Comparison of ENCODE assay signal across 27 cellular contexts in the genomic region with DNA sequence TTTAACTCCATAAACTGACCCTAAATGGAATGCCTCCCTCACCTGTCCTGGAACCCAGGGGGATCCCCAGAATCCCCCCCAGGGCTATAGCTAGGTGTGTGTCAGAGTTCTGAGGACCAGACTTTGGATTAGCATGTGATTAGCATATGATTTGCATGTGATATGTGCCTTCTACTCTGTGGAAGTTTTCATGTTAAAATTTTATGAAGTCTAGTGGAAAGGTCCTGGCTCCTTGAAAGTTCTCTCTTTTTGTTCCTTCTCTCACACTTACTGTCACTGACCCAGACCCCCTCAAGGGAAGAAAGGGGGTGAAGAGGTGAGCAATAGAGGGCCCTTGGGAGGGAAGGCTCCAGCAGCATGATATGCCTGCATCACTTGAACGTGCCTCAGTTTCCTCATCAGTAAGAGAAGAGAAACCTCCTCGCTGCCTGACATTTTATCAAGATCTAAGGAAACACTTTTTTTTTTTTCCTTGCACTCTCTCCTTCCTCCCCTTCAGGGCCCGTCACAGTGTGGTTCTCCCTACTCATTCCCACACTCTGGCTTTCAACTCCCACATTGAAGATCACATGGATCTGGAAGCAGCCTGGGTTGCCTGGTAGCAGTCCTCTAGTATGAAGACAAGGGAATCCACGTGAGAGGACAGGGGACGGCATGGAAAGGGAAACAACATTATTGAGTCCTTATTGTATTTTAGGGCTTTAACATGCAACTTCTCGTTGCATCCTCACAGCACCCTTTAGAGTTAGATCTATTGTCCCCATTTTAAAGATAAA. TPM values are rescaled to one million over a fixed set of nuclear protein-coding genes. Genes with fewer than 3 reads are reported as not detected.
A peak's percentile ranks its signal among the peaks of the same experiment; 100 is the strongest.
DNase-seq lines count a peak whose midpoint lies in the region; ATAC-seq, FAIRE-seq and TF ChIP-seq lines count a peak whose summit lies in the region.
"Had no signal": no experiment of that assay in that cellular context is flagged by ENCODE, and none has a peak within 500 bp of the region (broad histone marks: within the 10 kb centered on the region; RNA-seq: fewer than 3 reads in every experiment).

No MANE protein-coding gene starts in this region.

- H3K36me3 Mint-ChIP-seq in natural killer cell (no peaks in the 10 kb centered on the region), neural progenitor cell (peaks cover 3% of the 10 kb centered on the region)
- no peaks in the 10 kb centered on the region for H3K36me3 Mint-ChIP-seq in natural killer cell treated with Interleukin-12 subunit alpha and Interleukin-12 subunit beta and Interleukin-15 and Interleukin-18, amount 100 ng/mL, for 72 hours
- H3K36me3 Mint-ChIP-seq: stimulated activated memory B cell treated with anti-CD40 and anti-IgM and Interleukin-4, amounts not matched to agents 10 μg/mL and 1 μg/mL and 100 μg/mL, for 72 hours had no signal

- no peak overlapping the region for H3K27ac ChIP-seq in H1 (ENCODE audit: low read depth, low read length)
- no peak overlapping the region for H3K27ac ChIP-seq in neural progenitor cell
- H3K27ac ChIP-seq: gastroesophageal sphincter, GM23248, hepatocyte, RWPE1 had no signal

- no peaks in the 10 kb centered on the region for H3K79me1 ChIP-seq in H1 (ENCODE audit: low read depth, low read length)

- ATAC-seq in natural killer cell (no peak), HG02623 (IDR thresholded peaks at IDR 0.05; ENCODE audit: unreplicated experiment) (no peak), HG02981 (IDR thresholded peaks at IDR 0.05; ENCODE audit: unreplicated experiment) (no peak)
- ATAC-seq in natural killer cell treated with Interleukin-12 subunit alpha and Interleukin-12 subunit beta and Interleukin-15 and Interleukin-18, amount 100 ng/mL, for 72 hours, result no peak
- ATAC-seq: gastroesophageal sphincter; left lobe of liver; stimulated activated memory B cell treated with anti-CD40 and anti-IgM and Interleukin-4, amounts not matched to agents 10 μg/mL and 1 μg/mL and 100 μg/mL, for 72 hours had no signal

- TF ChIP-seq CTCF in natural killer cell (IDR thresholded peaks at IDR 0.05), result no peak
- no peak for TF ChIP-seq CTCF in H1 (IDR thresholded peaks at IDR 0.05; ENCODE audit: control extremely low read depth in 1 of 3, insufficient read depth in 1 of 3, low read depth in 1 of 3, low read length in 3 of 3)
- no peak for TF ChIP-seq CTCF in neural progenitor cell (IDR thresholded peaks at IDR 0.05)

- no peak overlapping the region for H2BK12ac ChIP-seq in H1 (ENCODE audit: low read depth, low read length)

- DNase-seq in natural killer cell (no peak), H1 (ENCODE audit: low read depth in 1 of 2, low spot score in 2 of 2) (no peak), neural progenitor cell (ENCODE audit: low spot score) (no peak), SIG-M5 treated with dmso at 0.1 percent for 504 hours (lab: John Stamatoyannopoulos, UW; ENCODE audit: unreplicated experiment) (no peak), NCI-H345 treated with DMSO at 0.1 percent for 48 hours (lab: John Stamatoyannopoulos, UW; ENCODE audit: unreplicated experiment) (no peak)
- DNase-seq in natural killer cell treated with Interleukin-12 subunit alpha and Interleukin-12 subunit beta and Interleukin-15 and Interleukin-18, amount 100 ng/mL, for 72 hours (ENCODE audit: low spot score), result no peak
- DNase-seq: activated CD4-positive, alpha-beta memory T cell treated with anti-CD3 and anti-CD28 coated beads, Interleukin-2, amount 10 ng/mL, durations not matched to agents 7 days and 5 days; activated CD4-positive, CD25-positive, alpha-beta regulatory T cell treated with anti-CD3 and anti-CD28 coated beads, Interleukin-2, amount 50 U/mL, for 72 hours; activated CD8-positive, alpha-beta memory T cell treated with anti-CD3 and anti-CD28 coated beads, Interleukin-2, amount 50 U/mL, for 4 hours; activated naive CD4-positive, alpha-beta T cell treated with anti-CD3 and anti-CD28 coated beads, Interleukin-2, amount 50 U/mL, for 16 hours; DND-41; GM23248; NCI-H1417 treated with DMSO at 0.1 percent for 48 hours; NCI-H2081 had no signal

- no peak overlapping the region for H3K4ac ChIP-seq in H1 (replicated peaks; ENCODE audit: insufficient read length, low read depth, low read length)

- no peak overlapping the region for H3K14ac ChIP-seq in H1 (ENCODE audit: insufficient read length)

- no peak overlapping the region for H2BK5ac ChIP-seq in H1 (ENCODE audit: low read depth, low read length)

- H3K9me3 ChIP-seq in H1 (ENCODE audit: insufficient read depth in 2 of 2, low read depth in 1 of 2, low read length in 1 of 2) (peaks cover 0 to 6% of the 10 kb centered on the region in 2 experiments; a peak in 1 of 4 replicates), neural progenitor cell (ENCODE audit: low read depth) (no peaks in the 10 kb centered on the region)
- H3K9me3 ChIP-seq: gastroesophageal sphincter, SK-N-SH had no signal

- no peak for FAIRE-seq in H1 (lab: Jason Lieb, UNC)

- H3K4me3 Mint-ChIP-seq in natural killer cell, result peak overlapping the region; percentile 63
- H3K4me3 Mint-ChIP-seq in natural killer cell treated with Interleukin-12 subunit alpha and Interleukin-12 subunit beta and Interleukin-15 and Interleukin-18, amount 100 ng/mL, for 72 hours, result no peak overlapping the region
- H3K4me3 Mint-ChIP-seq in neural progenitor cell, result peak overlapping the region; percentile 62
- H3K4me3 Mint-ChIP-seq: activated CD4-positive, alpha-beta memory T cell treated with anti-CD3 and anti-CD28 coated beads, Interleukin-2, amount 10 ng/mL, durations not matched to agents 7 days and 5 days; stimulated activated memory B cell treated with anti-CD40 and anti-IgM and Interleukin-4, amounts not matched to agents 10 μg/mL and 1 μg/mL and 100 μg/mL, for 72 hours; T-helper 1 cell treated with Interleukin-12 subunit alpha and Interleukin-12 subunit beta and Interleukin-4 antibody, amounts not matched to agents 30 μg/mL and 1 μg/mL, for 36 hours had no signal

- H3K27ac Mint-ChIP-seq in natural killer cell (no peak overlapping the region), neural progenitor cell (peak overlapping the region; percentile 13)
- no peak overlapping the region for H3K27ac Mint-ChIP-seq in natural killer cell treated with Interleukin-12 subunit alpha and Interleukin-12 subunit beta and Interleukin-15 and Interleukin-18, amount 100 ng/mL, for 72 hours
- H3K27ac Mint-ChIP-seq: activated CD4-positive, alpha-beta memory T cell treated with anti-CD3 and anti-CD28 coated beads, Interleukin-2, amount 10 ng/mL, durations not matched to agents 7 days and 5 days; stimulated activated memory B cell treated with anti-CD40 and anti-IgM and Interleukin-4, amounts not matched to agents 10 μg/mL and 1 μg/mL and 100 μg/mL, for 72 hours; T-helper 1 cell treated with Interleukin-12 subunit alpha and Interleukin-12 subunit beta and Interleukin-4 antibody, amounts not matched to agents 30 μg/mL and 1 μg/mL, for 36 hours had no signal

- intact Hi-C loops in natural killer cell (cut with micrococcal nuclease), result no loop called here

- no peak overlapping the region for H3K56ac ChIP-seq in H1 (replicated peaks; ENCODE audit: insufficient read length, low read depth, low read length)

- H3K18ac ChIP-seq in H1 (ENCODE audit: extremely low read depth, low read length), result no peak overlapping the region

- H3K9ac ChIP-seq in H1 (replicated peaks in 1 of 4; ENCODE audit: extremely low read depth in 1 of 4, low read depth in 3 of 4, low read length in 3 of 4), result no peak overlapping the region
- H3K9ac ChIP-seq in neural progenitor cell, result no peak overlapping the region
- H3K9ac ChIP-seq: GM23248, SK-N-SH had no signal

- no peak overlapping the region for H2BK15ac ChIP-seq in H1 (ENCODE audit: low read length)

- H2AFZ ChIP-seq in H1 (ENCODE audit: low read length) (no peak overlapping the region), neural progenitor cell (replicated peaks) (no peak overlapping the region)
- H2AFZ ChIP-seq: GM23248, hepatocyte had no signal

- POLR2A ChIA-PET in H1 (lab: Charles Lee; ENCODE audit: partially characterized antibody), result interaction anchor here (4.0 kb wide), 1 partner anchor 7 kb away, joined by 31 read pairs; no protein-coding TSS in a partner anchor

- H2AK5ac ChIP-seq in H1 (ENCODE audit: low read depth, low read length), result 0 out of 2 replicates have a peak overlapping the region, but pooled peaks have one; percentile 12

- peak overlapping the region; percentile 12 to 71; a peak in 2 of 4 replicates for H3K4me2 ChIP-seq in H1 (ENCODE audit: insufficient read depth in 1 of 2, low read depth in 2 of 2, low read length in 2 of 2)
- H3K4me2 ChIP-seq in neural progenitor cell, result peak overlapping the region; percentile 91
- H3K4me2 ChIP-seq: hepatocyte, SK-N-SH had no signal

- peaks cover 8% of the 10 kb centered on the region for H3K23me2 ChIP-seq in H1 (ENCODE audit: low read depth, low read length)

- H3K4me3 ChIP-seq in H1 (ENCODE audit: extremely low read depth in 1 of 4, insufficient read depth in 2 of 4, low read depth in 3 of 4, low read length in 4 of 4) (peak overlapping the region in 1 of 4 experiments; percentile 78; a peak in 1 of 8 replicates), neural progenitor cell (no peak overlapping the region)
- H3K4me3 ChIP-seq: gastroesophageal sphincter, GM23248, hepatocyte had no signal

- H3K4me1 ChIP-seq in H1 (replicated peaks in 1 of 4; ENCODE audit: control insufficient read depth in 3 of 4, insufficient read depth in 4 of 4, low read length in 3 of 4), result peaks cover 4 to 51% (median 34%) of the 10 kb centered on the region in 4 experiments
- peaks cover 44% of the 10 kb centered on the region for H3K4me1 ChIP-seq in neural progenitor cell

- no peak for TF ChIP-seq RAD21 in H1 (IDR thresholded peaks at IDR 0.05 in 1 of 2, conservative IDR thresholded peaks at IDR 0.05 in 1 of 2; ENCODE audit: low read depth in 2 of 2, low read length in 2 of 2)

- H2BK120ac ChIP-seq in H1 (replicated peaks; ENCODE audit: low read depth, low read length), result no peak overlapping the region

- no peaks in the 10 kb centered on the region for H3K9me3 Mint-ChIP-seq in natural killer cell
- no peaks in the 10 kb centered on the region for H3K9me3 Mint-ChIP-seq in natural killer cell treated with Interleukin-12 subunit alpha and Interleukin-12 subunit beta and Interleukin-15 and Interleukin-18, amount 100 ng/mL, for 72 hours
- H3K9me3 Mint-ChIP-seq in neural progenitor cell, result peaks cover 5% of the 10 kb centered on the region
- H3K9me3 Mint-ChIP-seq: activated CD4-positive, alpha-beta memory T cell treated with anti-CD3 and anti-CD28 coated beads, Interleukin-2, amount 10 ng/mL, durations not matched to agents 7 days and 5 days; stimulated activated memory B cell treated with anti-CD40 and anti-IgM and Interleukin-4, amounts not matched to agents 10 μg/mL and 1 μg/mL and 100 μg/mL, for 72 hours; T-helper 1 cell treated with Interleukin-12 subunit alpha and Interleukin-12 subunit beta and Interleukin-4 antibody, amounts not matched to agents 30 μg/mL and 1 μg/mL, for 36 hours had no signal

- 29% methylated on average over 5 of the region's 6 CpGs; no CpG with 5 or more reads in 1 of the 2 experiments for WGBS in H1 (ENCODE audit: extremely low coverage in 1 of 2, insufficient coverage in 1 of 2, insufficient read length in 1 of 2, insufficient replicate concordance in 2 of 2, low coverage in 1 of 2, low lambda C conversion rate in 2 of 2, missing lambda C conversion rate in 1 of 2), 2 experiments

- no peak overlapping the region for H3K23ac ChIP-seq in H1 (ENCODE audit: insufficient read length)

- no peak for TF ChIP-seq POLR2A in H1 (IDR thresholded peaks at IDR 0.05; ENCODE audit: control extremely low read depth in 1 of 2, low read depth in 2 of 2, low read length in 2 of 2)

- H3K4me1 Mint-ChIP-seq in natural killer cell, result peaks cover 16 to 27% of the 10 kb centered on the region in 2 donors
- peaks cover 21 to 26% of the 10 kb centered on the region in 2 donors for H3K4me1 Mint-ChIP-seq in natural killer cell treated with Interleukin-12 subunit alpha and Interleukin-12 subunit beta and Interleukin-15 and Interleukin-18, amount 100 ng/mL, for 72 hours (ENCODE audit: low read depth in 2 of 2)
- peaks cover 55% of the 10 kb centered on the region for H3K4me1 Mint-ChIP-seq in neural progenitor cell

- H4K5ac ChIP-seq in H1 (ENCODE audit: insufficient read length, low read depth, low read length), result no peak overlapping the region

- no peak overlapping the region for H4K91ac ChIP-seq in H1 (replicated peaks; ENCODE audit: insufficient read length, low read length)

- peaks cover 45% of the 10 kb centered on the region for H3F3A ChIP-seq in neural progenitor cell (ENCODE audit: low read depth)

- no peaks in the 10 kb centered on the region for H3K79me2 ChIP-seq in H1 (ENCODE audit: control insufficient read depth in 1 of 2, insufficient read depth in 2 of 2, low read length in 2 of 2)
- no peaks in the 10 kb centered on the region for H3K79me2 ChIP-seq in neural progenitor cell (ENCODE audit: low read depth)
- H3K79me2 ChIP-seq: hepatocyte had no signal

- no peak overlapping the region for H4K8ac ChIP-seq in H1 (ENCODE audit: extremely low read depth, insufficient read depth, low read length)

- no peak for TF ChIP-seq EP300 in H1 (IDR thresholded peaks at IDR 0.05; ENCODE audit: borderline replicate concordance in 1 of 2, low read depth in 2 of 2, low read length in 2 of 2)

- peaks cover 81 to 99% (median 96%) of the 10 kb centered on the region in 4 experiments for H3K27me3 ChIP-seq in H1 (replicated peaks in 1 of 4; ENCODE audit: control insufficient read depth in 3 of 4, extremely low read depth in 1 of 4, insufficient read depth in 3 of 4, low read length in 3 of 4)
- peaks cover 100% of the 10 kb centered on the region for H3K27me3 ChIP-seq in neural progenitor cell

- H3K36me3 ChIP-seq in H1 (ENCODE audit: control insufficient read depth in 2 of 4, insufficient read depth in 4 of 4, low read length in 3 of 4) (peaks cover 0 to 8% (median 0%) of the 10 kb centered on the region in 4 experiments; a peak in 1 of 8 replicates), neural progenitor cell (no peaks in the 10 kb centered on the region)
- H3K36me3 ChIP-seq: gastroesophageal sphincter had no signal

- H4K20me1 ChIP-seq in H1 (replicated peaks in 1 of 2; ENCODE audit: control insufficient read depth in 1 of 2, insufficient read depth in 2 of 2, low read length in 2 of 2) (peaks cover 7 to 10% of the 10 kb centered on the region in 2 experiments), neural progenitor cell (ENCODE audit: low read depth) (peaks cover 22% of the 10 kb centered on the region)

- peaks cover 50 to 63% of the 10 kb centered on the region in 2 donors for H3K27me3 Mint-ChIP-seq in natural killer cell (ENCODE audit: low read depth in 2 of 2)
- peaks cover 40 to 59% of the 10 kb centered on the region in 2 donors for H3K27me3 Mint-ChIP-seq in natural killer cell treated with Interleukin-12 subunit alpha and Interleukin-12 subunit beta and Interleukin-15 and Interleukin-18, amount 100 ng/mL, for 72 hours
- H3K27me3 Mint-ChIP-seq in neural progenitor cell (ENCODE audit: insufficient read depth, low read depth), result peaks cover 81% of the 10 kb centered on the region

- H2BK20ac ChIP-seq in H1 (ENCODE audit: low read length), result no peak overlapping the region

- CTCF ChIA-PET in H1 (lab: Charles Lee; ENCODE audit: partially characterized antibody), result interaction anchor here (1.0 to 12.7 kb wide), 8 partner anchors 9 to 56 kb away, joined by 4 to 276 read pairs (median 76); a partner anchor contains a TSS

RNA-seq across cellular contexts. Expression of a gene that starts 3.3 kb away (rescaled TPM):
- total RNA-seq in natural killer cell, result not detected
- not detected for total RNA-seq in natural killer cell treated with Interleukin-12 subunit alpha and Interleukin-12 subunit beta and Interleukin-15 and Interleukin-18, amount 100 ng/mL, for 72 hours
- 0.28 and 0.59 TPM in 2 replicates for total RNA-seq in H1 (2021; fragmentation: NEBNext Ultra II Directional; extraction: Animal tissue kit (Norgen Biotek cat#: 25700))
- 0.63 and 0.77 TPM in 2 replicates for polyA plus RNA-seq in H1 (2011; rRNA removed)
- 1.00 TPM for polyA plus RNA-seq in H1 (2011; cell fraction: cytosol; rRNA removed)
- polyA plus RNA-seq in H1 (2011; cell fraction: nucleus; rRNA removed), result 1.4 TPM
- polyA plus RNA-seq in H1 (2012, experiment 1 of 2), result 0.54 to 0.74 TPM (median 0.65 TPM) in 4 replicates
- polyA plus RNA-seq in H1 (2012, experiment 2 of 2), result 0.34 TPM
- polyA plus RNA-seq in H1 (2013, experiment 1 of 2), result 0.30 TPM
- polyA plus RNA-seq in H1 (2013, experiment 2 of 2), result 0.22 TPM
- polyA minus RNA-seq in H1 (2011; rRNA and poly(A)+ RNA removed), result not detected in 2 replicates
- polyA minus RNA-seq in H1 (2011; cell fraction: cytosol; rRNA and poly(A)+ RNA removed), result not detected
- 0.70 TPM for polyA minus RNA-seq in H1 (2011; cell fraction: nucleus; rRNA and poly(A)+ RNA removed)
- total RNA-seq in neural progenitor cell (ENCODE audit: low replicate concordance), result 0.84 and 2.8 TPM in 2 replicates
- total RNA-seq: activated CD4-positive, alpha-beta memory T cell treated with anti-CD3 and anti-CD28 coated beads, Interleukin-2, amount 10 ng/mL, durations not matched to agents 7 days and 5 days; gastroesophageal sphincter; GM23248; hepatocyte; left lobe of liver; skeletal muscle tissue; ureter had no signal
- polyA plus RNA-seq: CD14-positive monocyte, GM23248, hepatocyte had no signal

RNA-seq across cellular contexts. Expression of a gene that starts 6.4 kb away (rescaled TPM):
- total RNA-seq in natural killer cell (not detected), neural progenitor cell (ENCODE audit: low replicate concordance) (0.34 and 0.39 TPM in 2 replicates)
- not detected for total RNA-seq in natural killer cell treated with Interleukin-12 subunit alpha and Interleukin-12 subunit beta and Interleukin-15 and Interleukin-18, amount 100 ng/mL, for 72 hours
- 0.13 and 0.39 TPM in 2 replicates for total RNA-seq in H1 (2021; fragmentation: NEBNext Ultra II Directional; extraction: Animal tissue kit (Norgen Biotek cat#: 25700))
- 0.19 and 0.20 TPM in 2 replicates for polyA plus RNA-seq in H1 (2011; rRNA removed)
- polyA plus RNA-seq in H1 (2011; cell fraction: cytosol; rRNA removed), result 0.19 TPM
- 0.39 TPM for polyA plus RNA-seq in H1 (2011; cell fraction: nucleus; rRNA removed)
- 0.05 to 0.51 TPM (median 0.25 TPM) in 4 replicates for polyA plus RNA-seq in H1 (2012, experiment 1 of 2)
- not detected for polyA plus RNA-seq in H1 (2012, experiment 2 of 2)
- 0.24 TPM for polyA plus RNA-seq in H1 (2013, experiment 1 of 2)
- 0.48 TPM for polyA plus RNA-seq in H1 (2013, experiment 2 of 2)
- polyA minus RNA-seq in H1 (2011; rRNA and poly(A)+ RNA removed), result 0.22 and 0.50 TPM in 2 replicates
- not detected for polyA minus RNA-seq in H1 (2011; cell fraction: cytosol; rRNA and poly(A)+ RNA removed)
- 0.40 TPM for polyA minus RNA-seq in H1 (2011; cell fraction: nucleus; rRNA and poly(A)+ RNA removed)
- total RNA-seq: skeletal muscle tissue had no signal
- polyA plus RNA-seq: CD14-positive monocyte had no signal

RNA-seq across cellular contexts. Expression of a gene that starts 17.2 kb away (rescaled TPM):
- total RNA-seq in natural killer cell (1 to 10 TPM in 2 of 3 donors, under 1 TPM in 1; 0.58 to 3.0 (median 2.2) TPM), neural progenitor cell (ENCODE audit: low replicate concordance) (40.0 and 66.4 TPM in 2 replicates)
- 100 to 1,000 TPM in 1 of 2 donors, 10 to 100 TPM in 1; 37.4 to 103 TPM for total RNA-seq in natural killer cell treated with Interleukin-12 subunit alpha and Interleukin-12 subunit beta and Interleukin-15 and Interleukin-18, amount 100 ng/mL, for 72 hours
- total RNA-seq in H1 (2021; fragmentation: NEBNext Ultra II Directional; extraction: Animal tissue kit (Norgen Biotek cat#: 25700)), result 52.0 and 54.0 TPM in 2 replicates
- polyA plus RNA-seq in H1 (2011; rRNA removed), result 36.7 and 54.7 TPM in 2 replicates
- polyA plus RNA-seq in H1 (2011; cell fraction: cytosol; rRNA removed), result 46.2 TPM
- polyA plus RNA-seq in H1 (2011; cell fraction: nucleus; rRNA removed), result 206 TPM
- 52.5 to 76.4 TPM (median 67.7 TPM) in 4 replicates for polyA plus RNA-seq in H1 (2012, experiment 1 of 2)
- 60.0 TPM for polyA plus RNA-seq in H1 (2012, experiment 2 of 2)
- 69.0 TPM for polyA plus RNA-seq in H1 (2013, experiment 1 of 2)
- 61.6 TPM for polyA plus RNA-seq in H1 (2013, experiment 2 of 2)
- 32.9 and 39.5 TPM in 2 replicates for polyA minus RNA-seq in H1 (2011; rRNA and poly(A)+ RNA removed)
- polyA minus RNA-seq in H1 (2011; cell fraction: cytosol; rRNA and poly(A)+ RNA removed), result 31.2 TPM
- polyA minus RNA-seq in H1 (2011; cell fraction: nucleus; rRNA and poly(A)+ RNA removed), result 58.6 TPM
- polyA plus RNA-seq: CD14-positive monocyte had no signal

RNA-seq across cellular contexts. Expression of a gene that starts 27.0 kb away (rescaled TPM):
- 10 to 100 TPM; 14.6 to 18.4 (median 15.4) TPM for total RNA-seq in natural killer cell
- total RNA-seq in natural killer cell treated with Interleukin-12 subunit alpha and Interleukin-12 subunit beta and Interleukin-15 and Interleukin-18, amount 100 ng/mL, for 72 hours, result 10 to 100 TPM; 13.7 to 21.1 TPM
- 21.3 and 24.5 TPM in 2 replicates for total RNA-seq in H1 (2021; fragmentation: NEBNext Ultra II Directional; extraction: Animal tissue kit (Norgen Biotek cat#: 25700))
- polyA plus RNA-seq in H1 (2011; rRNA removed), result 12.7 and 19.2 TPM in 2 replicates
- 20.5 TPM for polyA plus RNA-seq in H1 (2011; cell fraction: cytosol; rRNA removed)
- polyA plus RNA-seq in H1 (2011; cell fraction: nucleus; rRNA removed), result 19.1 TPM
- polyA plus RNA-seq in H1 (2012, experiment 1 of 2), result 17.1 to 25.9 TPM (median 19.6 TPM) in 4 replicates
- polyA plus RNA-seq in H1 (2012, experiment 2 of 2), result 4.6 TPM
- 25.8 TPM for polyA plus RNA-seq in H1 (2013, experiment 1 of 2)
- polyA plus RNA-seq in H1 (2013, experiment 2 of 2), result 29.1 TPM
- 35.2 and 47.9 TPM in 2 replicates for polyA minus RNA-seq in H1 (2011; rRNA and poly(A)+ RNA removed)
- polyA minus RNA-seq in H1 (2011; cell fraction: cytosol; rRNA and poly(A)+ RNA removed), result 26.9 TPM
- 26.4 TPM for polyA minus RNA-seq in H1 (2011; cell fraction: nucleus; rRNA and poly(A)+ RNA removed)
- total RNA-seq in neural progenitor cell (ENCODE audit: low replicate concordance), result 45.2 and 49.5 TPM in 2 replicates

RNA-seq across cellular contexts. Expression of a gene that starts 45.3 kb away (rescaled TPM):
- total RNA-seq in natural killer cell (not detected), neural progenitor cell (ENCODE audit: low replicate concordance) (0.74 TPM in 1 of 2 replicates, not detected in the other)
- total RNA-seq in natural killer cell treated with Interleukin-12 subunit alpha and Interleukin-12 subunit beta and Interleukin-15 and Interleukin-18, amount 100 ng/mL, for 72 hours, result not detected
- 0.96 and 1.4 TPM in 2 replicates for total RNA-seq in H1 (2021; fragmentation: NEBNext Ultra II Directional; extraction: Animal tissue kit (Norgen Biotek cat#: 25700))
- 0.79 and 1.1 TPM in 2 replicates for polyA plus RNA-seq in H1 (2011; rRNA removed)
- polyA plus RNA-seq in H1 (2011; cell fraction: cytosol; rRNA removed), result 0.81 TPM
- polyA plus RNA-seq in H1 (2011; cell fraction: nucleus; rRNA removed), result 1.9 TPM
- 0.51 to 1.3 TPM (median 0.68 TPM) in 4 replicates for polyA plus RNA-seq in H1 (2012, experiment 1 of 2)
- polyA plus RNA-seq in H1 (2012, experiment 2 of 2), result 1.1 TPM
- polyA plus RNA-seq in H1 (2013, experiment 1 of 2), result 0.36 TPM
- polyA plus RNA-seq in H1 (2013, experiment 2 of 2), result 0.37 TPM
- 0.17 and 1.8 TPM in 2 replicates for polyA minus RNA-seq in H1 (2011; rRNA and poly(A)+ RNA removed)
- polyA minus RNA-seq in H1 (2011; cell fraction: cytosol; rRNA and poly(A)+ RNA removed), result not detected
- not detected for polyA minus RNA-seq in H1 (2011; cell fraction: nucleus; rRNA and poly(A)+ RNA removed)
- total RNA-seq: chondrocyte, GM23248, left lobe of liver had no signal
- polyA plus RNA-seq: CD14-positive monocyte, GM23248 had no signal

Comparison
In these comparisons a context has a peak if more than half of its experiments do, and no peak if none do; other contexts are left out.
1. RNA of a gene that starts 17.2 kb away (total RNA-seq): 37.4 to 103 TPM in natural killer cell treated with Interleukin-12 subunit alpha and Interleukin-12 subunit beta and Interleukin-15 and Interleukin-18, amount 100 ng/mL, for 72 hours, 52.0 to 54.0 TPM in H1 and 40.0 to 66.4 TPM in neural progenitor cell; 0.58 to 3.0 TPM in natural killer cell; every median in the first group is over 4 times any median in the second.